ENCODE assay signal across 1 cellular context in the genomic region with DNA sequence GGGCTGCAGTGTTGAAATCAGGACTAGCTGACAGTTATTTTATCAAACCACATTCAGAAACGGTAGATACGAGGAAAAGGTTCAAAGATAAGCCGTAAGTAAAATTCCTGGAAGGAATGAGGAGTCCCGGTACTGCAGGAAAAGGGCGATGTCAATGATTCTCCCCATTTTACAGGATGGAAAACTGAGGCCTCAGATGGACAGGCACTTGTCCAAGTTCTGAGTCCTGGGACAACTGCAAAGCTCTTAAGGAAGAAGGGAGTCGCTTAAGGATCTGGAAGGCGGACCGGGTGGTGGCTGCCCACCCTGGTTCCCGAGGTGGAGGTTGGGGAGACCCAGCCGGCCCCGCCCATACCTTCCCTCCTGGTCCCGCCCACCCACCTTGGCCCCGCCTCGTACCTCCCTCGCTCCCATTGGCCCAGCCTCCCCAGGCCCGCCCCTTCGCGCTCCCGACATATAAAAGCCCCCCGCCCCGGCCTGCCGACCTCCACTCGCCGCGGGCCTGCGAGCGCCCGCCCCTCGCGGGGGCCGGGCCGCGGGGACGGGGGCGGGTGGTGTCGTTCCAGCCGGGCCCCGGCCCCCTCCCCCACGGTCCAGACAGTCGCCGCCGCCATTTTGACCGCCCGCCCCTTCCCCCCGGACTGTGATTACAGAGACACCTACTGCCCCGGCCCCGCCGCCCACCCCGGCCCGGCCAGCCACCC.
TF ChIP-seq lines count a peak whose summit lies in the region.

No MANE protein-coding gene starts in this region.

TF ChIP-seq in endothelial cell of umbilical vein, 7 proteins besides CTCF, POLR2A, EP300 and RAD21:
- TF ChIP-seq POLR2AphosphoS5 (IDR thresholded peaks at IDR 0.05; ENCODE audit: insufficient read depth, low read depth, low read length) (peak; percentile 82), JUN (IDR thresholded peaks at IDR 0.05; ENCODE audit: borderline replicate concordance, insufficient read depth, insufficient read length, low read depth) (no peak), FOS (IDR thresholded peaks at IDR 0.05; ENCODE audit: borderline replicate concordance, insufficient read depth, low read length) (no peak)
